ENCODE assay signal across 28 cellular contexts in the genomic region with DNA sequence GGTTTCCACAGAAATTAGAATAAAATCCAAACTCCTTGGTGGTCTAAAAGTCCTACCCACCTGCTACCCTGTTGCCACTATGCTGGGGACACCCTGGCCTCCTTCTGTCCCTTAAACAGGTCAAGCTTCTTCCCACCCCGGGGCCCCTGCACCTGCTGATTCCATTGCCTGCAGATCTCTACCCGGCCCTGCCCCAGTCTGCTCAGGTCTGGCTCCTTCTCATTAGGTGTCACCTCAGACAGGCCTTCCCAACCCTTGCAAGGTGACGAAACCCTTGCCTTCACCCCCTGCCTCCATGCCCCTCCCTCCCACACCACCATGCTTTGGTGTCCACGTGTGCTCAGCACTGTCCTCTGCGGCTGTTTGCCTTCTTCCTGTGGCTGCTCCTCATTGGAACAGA.
"Had no signal": no experiment of that assay in that cellular context is flagged by ENCODE, and none has a peak within 500 bp of the region (broad histone marks: within the 10 kb centered on the region; RNA-seq: fewer than 3 reads in every experiment).

No MANE protein-coding gene starts in this region.

- DNase-seq: stimulated activated CD4-positive, alpha-beta T cell treated with anti-CD3 and anti-CD28 coated beads, Interleukin-2, amount 100 ng/mL, for 48 hours; stimulated activated CD4-positive, alpha-beta T cell treated with anti-CD3 and anti-CD28 coated beads, Interleukin-4, amount 100 ng/mL, for 1 hour; stimulated activated CD4-positive, alpha-beta T cell treated with anti-CD3 and anti-CD28 coated beads, Interleukin-4, amount 100 ng/mL, for 24 hours; stimulated activated CD4-positive, alpha-beta T cell treated with anti-CD3 and anti-CD28 coated beads, Interleukin-4, amount 100 ng/mL, for 4 hours; stimulated activated CD8-positive, alpha-beta memory T cell treated with anti-CD3 and anti-CD28 coated beads, Interleukin-4, amount 100 ng/mL, for 48 hours; stimulated activated naive B cell treated with anti-CD40 and anti-IgM and Interleukin-4, amounts not matched to agents 10 μg/mL and 1 μg/mL and 100 μg/mL, for 72 hours; stimulated activated naive CD4-positive, alpha-beta T cell; stimulated activated naive CD4-positive, alpha-beta T cell treated with Interleukin-2 at 50 U/mL for 16 hours; stimulated activated naive CD8-positive, alpha-beta T cell treated with anti-CD3 and anti-CD28 coated beads, Interleukin-15, amount 100 ng/mL, for 72 hours; stimulated activated naive CD8-positive, alpha-beta T cell treated with anti-CD3 and anti-CD28 coated beads, Interleukin-15, Interleukin-2, amounts not matched to agents 100 U/mL and 50 U/mL, for 24 hours; stomach; substantia nigra; testis; thyroid gland; tibial artery; transverse colon; trophoblast cell; upper lobe of left lung; upper lobe of right lung; uterus had no signal

- H3K4me1 Mint-ChIP-seq: stimulated activated effector memory CD8-positive, alpha-beta T cell treated with anti-CD3 and anti-CD28 coated beads, Interleukin-12 subunit alpha, Interleukin-12 subunit beta, amount 100 ng/mL, for 72 hours; stimulated activated memory B cell treated with anti-CD40 and anti-IgM and Interleukin-4, amounts not matched to agents 10 μg/mL and 1 μg/mL and 100 μg/mL, for 72 hours; stimulated activated naive B cell treated with anti-CD40 and anti-IgM and Interleukin-4, amounts not matched to agents 10 μg/mL and 1 μg/mL and 100 μg/mL, for 72 hours; stimulated activated naive CD8-positive, alpha-beta T cell treated with anti-CD3 and anti-CD28 coated beads, Interleukin-15, amount 100 ng/mL, for 72 hours had no signal

- H3K36me3 Mint-ChIP-seq: stimulated activated effector memory CD8-positive, alpha-beta T cell treated with anti-CD3 and anti-CD28 coated beads, Interleukin-12 subunit alpha, Interleukin-12 subunit beta, amount 100 ng/mL, for 72 hours; stimulated activated memory B cell treated with anti-CD40 and anti-IgM and Interleukin-4, amounts not matched to agents 10 μg/mL and 1 μg/mL and 100 μg/mL, for 72 hours; stimulated activated naive B cell treated with anti-CD40 and anti-IgM and Interleukin-4, amounts not matched to agents 10 μg/mL and 1 μg/mL and 100 μg/mL, for 72 hours; type B pancreatic cell had no signal

- H3K27ac Mint-ChIP-seq: stimulated activated effector memory CD8-positive, alpha-beta T cell treated with anti-CD3 and anti-CD28 coated beads, Interleukin-12 subunit alpha, Interleukin-12 subunit beta, amount 100 ng/mL, for 72 hours; stimulated activated memory B cell treated with anti-CD40 and anti-IgM and Interleukin-4, amounts not matched to agents 10 μg/mL and 1 μg/mL and 100 μg/mL, for 72 hours; stimulated activated naive B cell treated with anti-CD40 and anti-IgM and Interleukin-4, amounts not matched to agents 10 μg/mL and 1 μg/mL and 100 μg/mL, for 72 hours; stimulated activated naive CD8-positive, alpha-beta T cell treated with anti-CD3 and anti-CD28 coated beads, Interleukin-15, amount 100 ng/mL, for 72 hours; stimulated activated naive CD8-positive, alpha-beta T cell treated with anti-CD3 and anti-CD28 coated beads, Interleukin-15, Interleukin-2, amounts not matched to agents 100 ng/mL and 50 ng/mL, for 24 hours; type B pancreatic cell had no signal

- H3K27me3 ChIP-seq: suprapubic skin, testis, thyroid gland, tibial nerve, transverse colon, upper lobe of left lung, upper lobe of right lung, uterus, vagina had no signal

- H3K4me3 Mint-ChIP-seq: stimulated activated effector memory CD8-positive, alpha-beta T cell treated with anti-CD3 and anti-CD28 coated beads, Interleukin-12 subunit alpha, Interleukin-12 subunit beta, amount 100 ng/mL, for 72 hours; stimulated activated memory B cell treated with anti-CD40 and anti-IgM and Interleukin-4, amounts not matched to agents 10 μg/mL and 1 μg/mL and 100 μg/mL, for 72 hours; stimulated activated naive B cell treated with anti-CD40 and anti-IgM and Interleukin-4, amounts not matched to agents 10 μg/mL and 1 μg/mL and 100 μg/mL, for 72 hours; stimulated activated naive CD8-positive, alpha-beta T cell treated with anti-CD3 and anti-CD28 coated beads, Interleukin-15, amount 100 ng/mL, for 72 hours; stimulated activated naive CD8-positive, alpha-beta T cell treated with anti-CD3 and anti-CD28 coated beads, Interleukin-15, Interleukin-2, amounts not matched to agents 100 ng/mL and 50 ng/mL, for 24 hours; type B pancreatic cell had no signal

- H3K36me3 ChIP-seq: stomach, suprapubic skin, thoracic aorta, thyroid gland, tibial artery, tibial nerve, transverse colon, upper lobe of left lung, upper lobe of right lung, uterus, vagina had no signal

- H3K4me3 ChIP-seq: stomach, suprapubic skin, testis, thoracic aorta, thyroid gland, tibial artery, tibial nerve, transverse colon, upper lobe of left lung, upper lobe of right lung, uterus, vagina had no signal

- H3K4me1 ChIP-seq: stomach, suprapubic skin, testis, thyroid gland, tibial artery, tibial nerve, transverse colon, upper lobe of left lung, upper lobe of right lung, uterus, vagina had no signal

- H3K27me3 Mint-ChIP-seq: stimulated activated memory B cell treated with anti-CD40 and anti-IgM and Interleukin-4, amounts not matched to agents 10 μg/mL and 1 μg/mL and 100 μg/mL, for 72 hours; stimulated activated naive B cell treated with anti-CD40 and anti-IgM and Interleukin-4, amounts not matched to agents 10 μg/mL and 1 μg/mL and 100 μg/mL, for 72 hours; stimulated activated naive CD8-positive, alpha-beta T cell treated with anti-CD3 and anti-CD28 coated beads, Interleukin-15, amount 100 ng/mL, for 72 hours; stimulated activated naive CD8-positive, alpha-beta T cell treated with anti-CD3 and anti-CD28 coated beads, Interleukin-15, Interleukin-2, amounts not matched to agents 100 ng/mL and 50 ng/mL, for 24 hours; type B pancreatic cell had no signal

- H3K9me3 Mint-ChIP-seq: stimulated activated effector memory CD8-positive, alpha-beta T cell treated with anti-CD3 and anti-CD28 coated beads, Interleukin-12 subunit alpha, Interleukin-12 subunit beta, amount 100 ng/mL, for 72 hours; stimulated activated naive CD8-positive, alpha-beta T cell treated with anti-CD3 and anti-CD28 coated beads, Interleukin-15, amount 100 ng/mL, for 72 hours; type B pancreatic cell had no signal

- ATAC-seq: stimulated activated effector memory CD8-positive, alpha-beta T cell treated with anti-CD3 and anti-CD28 coated beads, Interleukin-12 subunit alpha, Interleukin-12 subunit beta, amount 100 ng/mL, for 72 hours; stimulated activated memory B cell treated with anti-CD40 and anti-IgM and Interleukin-4, amounts not matched to agents 10 μg/mL and 1 μg/mL and 100 μg/mL, for 72 hours; stimulated activated naive B cell treated with anti-CD40 and anti-IgM and Interleukin-4, amounts not matched to agents 10 μg/mL and 1 μg/mL and 100 μg/mL, for 72 hours; stimulated activated naive CD8-positive, alpha-beta T cell treated with anti-CD3 and anti-CD28 coated beads, Interleukin-15, amount 100 ng/mL, for 72 hours; stimulated activated naive CD8-positive, alpha-beta T cell treated with anti-CD3 and anti-CD28 coated beads, Interleukin-15, Interleukin-2, amounts not matched to agents 100 U/mL and 50 U/mL, for 24 hours; upper lobe of right lung had no signal

- H3K27ac ChIP-seq: stomach, suprapubic skin, testis, thoracic aorta, thyroid gland, tibial artery, tibial nerve, transverse colon, upper lobe of left lung, upper lobe of right lung, uterus, vagina had no signal

- H3K9me3 ChIP-seq: stomach, suprapubic skin, testis, thoracic aorta, thyroid gland, tibial artery, transverse colon, upper lobe of left lung, upper lobe of right lung, uterus, vagina had no signal
